In genomic region chr13:27131202-27131623, GRCh38 we compare ENCODE assay signal across 8 cellular contexts. TPM values are rescaled to one million over a fixed set of nuclear protein-coding genes. Genes with fewer than 3 reads are reported as not detected.
DNase-seq lines count a peak whose midpoint lies in the region; ATAC-seq and TF ChIP-seq lines count a peak whose summit lies in the region.

No MANE protein-coding gene starts in this region.

- no peak overlapping the region for H3K4me3 ChIP-seq in colonic mucosa
- no peak overlapping the region for H3K4me3 ChIP-seq in BE2C (ENCODE audit: low read depth, low read length)

- ATAC-seq in GM19328 (IDR thresholded peaks at IDR 0.05; ENCODE audit: unreplicated experiment) (peak; percentile 86), HG03135 (IDR thresholded peaks at IDR 0.05; ENCODE audit: unreplicated experiment) (peak; percentile 89)
- peak; percentile 88 to 91 for ATAC-seq in activated CD4-positive, CD25-positive, alpha-beta regulatory T cell treated with anti-CD3 and anti-CD28 coated beads, Interleukin-2, amount 50 U/mL, for 24 hours

- H3K36me3 ChIP-seq in colonic mucosa (no peaks in the 10 kb centered on the region), BE2C (no peaks in the 10 kb centered on the region; the same call in 1 of the 2 replicates)

- H3K4me1 ChIP-seq in colonic mucosa, result peaks cover 10% of the 10 kb centered on the region
- H3K4me1 ChIP-seq in BE2C, result no peaks in the 10 kb centered on the region

- peak overlapping the region; percentile 38 for H3K27ac ChIP-seq in colonic mucosa

- no peaks in the 10 kb centered on the region for H3K27me3 ChIP-seq in colonic mucosa
- no peaks in the 10 kb centered on the region for H3K27me3 ChIP-seq in BE2C

- DNase-seq in colonic mucosa (peak; percentile 39), BE2C (no peak), NCI-H2227 treated with DMSO at 0.1 percent for 48 hours (lab: John Stamatoyannopoulos, UW) (no peak), iPS-NIHi11 (ENCODE audit: low spot score) (no peak)
- DNase-seq in stimulated activated CD4-positive, alpha-beta T cell treated with anti-CD3 and anti-CD28 coated beads, Interleukin-12 subunit alpha, Interleukin-12 subunit beta, amount 100 ng/mL, for 24 hours (ENCODE audit: low read depth in 2 of 2), result peak; percentile 51 to 62

- no peak overlapping the region for H3K9ac ChIP-seq in colonic mucosa (ENCODE audit: low read depth in 2 of 2, low read length in 2 of 2)

- intact Hi-C loops in colonic mucosa (cut with DNase I), result no loop called here

- no peak for TF ChIP-seq CTCF in colonic mucosa (IDR thresholded peaks at IDR 0.05)
- TF ChIP-seq CTCF in BE2C (IDR thresholded peaks at IDR 0.05; ENCODE audit: low read depth, low read length), result no peak

- no peaks in the 10 kb centered on the region for H3K9me3 ChIP-seq in colonic mucosa
- no peaks in the 10 kb centered on the region for H3K9me3 ChIP-seq in BE2C

RNA-seq across cellular contexts. Expression of gene USP12, which starts 40.4 kb away (rescaled TPM):
- 10 to 100 TPM; 28.0 to 48.0 TPM for total RNA-seq in colonic mucosa
- 11.6 TPM for polyA plus RNA-seq in BE2C (2012; ENCODE audit: insufficient read depth, insufficient read length, low read depth)

Comparison
In these comparisons a context has a peak if more than half of its experiments do, and no peak if none do; other contexts are left out.
1. DNase-seq: peak in colonic mucosa (single experiment) and stimulated activated CD4-positive, alpha-beta T cell treated with anti-CD3 and anti-CD28 coated beads, Interleukin-12 subunit alpha, Interleukin-12 subunit beta, amount 100 ng/mL, for 24 hours (2 of 2); none in BE2C (single experiment), NCI-H2227 treated with DMSO at 0.1 percent for 48 hours (single experiment) and iPS-NIHi11 (single experiment).
2. Peak in every context shown above with its lines, with median percentiles within 50 percentile points of each other: ATAC-seq.